In genomic region chr11:11036185-11037161, GRCh38 we compare ENCODE assay signal across 9 cellular contexts.
DNase-seq lines count a peak whose midpoint lies in the region; ATAC-seq, FAIRE-seq and TF ChIP-seq lines count a peak whose summit lies in the region.
"Had no signal": no experiment of that assay in that cellular context is flagged by ENCODE, and none has a peak within 500 bp of the region (broad histone marks: within the 10 kb centered on the region; RNA-seq: fewer than 3 reads in every experiment).

No MANE protein-coding gene starts in this region.

- H3K9ac ChIP-seq in OCI-LY1 (ENCODE audit: low read length) = no peak overlapping the region

- no peak overlapping the region for H3K4me2 ChIP-seq in OCI-LY1 (ENCODE audit: low read length)

- peaks cover 5% of the 10 kb centered on the region for H3K4me1 Mint-ChIP-seq in activated naive CD4-positive, alpha-beta T cell treated with anti-CD3 and anti-CD28 coated beads, Interleukin-2, amount 10 ng/mL, durations not matched to agents 7 days and 5 days
- H3K4me1 Mint-ChIP-seq in stimulated activated memory B cell treated with anti-CD40 and anti-IgM and Interleukin-4, amounts not matched to agents 10 μg/mL and 1 μg/mL and 100 μg/mL, for 72 hours = no peaks in the 10 kb centered on the region

- ATAC-seq in stimulated activated memory B cell treated with anti-CD40 and anti-IgM and Interleukin-4, amounts not matched to agents 10 μg/mL and 1 μg/mL and 100 μg/mL, for 72 hours = peak; percentile 72
- no peak for ATAC-seq in GM18870 (IDR thresholded peaks at IDR 0.05; ENCODE audit: unreplicated experiment)

- no peaks in the 10 kb centered on the region for H3F3A ChIP-seq in OCI-LY1 (ENCODE audit: insufficient read depth, low read length)

- TF ChIP-seq CTCF in OCI-LY1 (IDR thresholded peaks at IDR 0.05; ENCODE audit: low read length) = peak; percentile 70
- TF ChIP-seq CTCF in breast epithelium (IDR thresholded peaks at IDR 0.05) = peak; percentile 26 to 76 (median 63)

- no peak for TF ChIP-seq POLR2A in breast epithelium (IDR thresholded peaks at IDR 0.05)

- H3K27ac Mint-ChIP-seq in activated naive CD4-positive, alpha-beta T cell treated with anti-CD3 and anti-CD28 coated beads, Interleukin-2, amount 10 ng/mL, durations not matched to agents 7 days and 5 days = peak overlapping the region; percentile 63
- no peak overlapping the region for H3K27ac Mint-ChIP-seq in stimulated activated memory B cell treated with anti-CD40 and anti-IgM and Interleukin-4, amounts not matched to agents 10 μg/mL and 1 μg/mL and 100 μg/mL, for 72 hours

- H3K36me3 ChIP-seq in OCI-LY1 (ENCODE audit: insufficient read depth, low read length) = no peaks in the 10 kb centered on the region
- H3K36me3 ChIP-seq in breast epithelium = no peaks in the 10 kb centered on the region

- peak; percentile 43 for DNase-seq in activated naive CD4-positive, alpha-beta T cell treated with anti-CD3 and anti-CD28 coated beads, Interleukin-2, amount 10 ng/mL, durations not matched to agents 7 days and 5 days
- DNase-seq in activated naive CD4-positive, alpha-beta T cell treated with Interleukin-2 at 50 U/mL for 16 hours = no peak
- peak; percentile 72 for DNase-seq in HT-29 (ENCODE audit: low spot score)
- no peak for DNase-seq in breast epithelium (ENCODE audit: low spot score in 2 of 2)

- peaks cover 8% of the 10 kb centered on the region for H3K27me3 Mint-ChIP-seq in activated naive CD4-positive, alpha-beta T cell treated with anti-CD3 and anti-CD28 coated beads, Interleukin-2, amount 10 ng/mL, durations not matched to agents 7 days and 5 days
- peaks cover 36% of the 10 kb centered on the region for H3K27me3 Mint-ChIP-seq in stimulated activated memory B cell treated with anti-CD40 and anti-IgM and Interleukin-4, amounts not matched to agents 10 μg/mL and 1 μg/mL and 100 μg/mL, for 72 hours

- no peaks in the 10 kb centered on the region for H4K20me1 ChIP-seq in OCI-LY1 (ENCODE audit: insufficient read depth, low read length)

- FAIRE-seq in islet of Langerhans (lab: Jason Lieb, UNC) = peak; percentile 81
- FAIRE-seq: endometrium had no signal

- H3K4me1 ChIP-seq in OCI-LY1 (ENCODE audit: insufficient read depth, low read length, severe bottlenecking) (no peaks in the 10 kb centered on the region), breast epithelium (no peaks in the 10 kb centered on the region)

- H3K27ac ChIP-seq in OCI-LY1 (ENCODE audit: low read depth, low read length, poor library complexity, severe bottlenecking) (no peak overlapping the region), breast epithelium (no peak overlapping the region)

- H3K9me2 ChIP-seq in OCI-LY1 (ENCODE audit: low read depth, low read length) = no peaks in the 10 kb centered on the region

- H3K4me3 Mint-ChIP-seq in activated naive CD4-positive, alpha-beta T cell treated with anti-CD3 and anti-CD28 coated beads, Interleukin-2, amount 10 ng/mL, durations not matched to agents 7 days and 5 days = no peak overlapping the region
- no peak overlapping the region for H3K4me3 Mint-ChIP-seq in stimulated activated memory B cell treated with anti-CD40 and anti-IgM and Interleukin-4, amounts not matched to agents 10 μg/mL and 1 μg/mL and 100 μg/mL, for 72 hours

- intact Hi-C loops in breast epithelium (cut with DNase I; ENCODE audit: low total_unique reads) = loop anchor here (5.0 kb wide), 1 partner anchor 751 kb away; no protein-coding TSS in a partner anchor

- no peaks in the 10 kb centered on the region for H3K9me3 ChIP-seq in OCI-LY1 (ENCODE audit: low read length)
- H3K9me3 ChIP-seq in breast epithelium = no peaks in the 10 kb centered on the region

- H3K9me3 Mint-ChIP-seq in activated naive CD4-positive, alpha-beta T cell treated with anti-CD3 and anti-CD28 coated beads, Interleukin-2, amount 10 ng/mL, durations not matched to agents 7 days and 5 days = no peaks in the 10 kb centered on the region
- no peaks in the 10 kb centered on the region for H3K9me3 Mint-ChIP-seq in stimulated activated memory B cell treated with anti-CD40 and anti-IgM and Interleukin-4, amounts not matched to agents 10 μg/mL and 1 μg/mL and 100 μg/mL, for 72 hours

- no peak overlapping the region for H2AFZ ChIP-seq in OCI-LY1 (ENCODE audit: low read length)

- CTCF ChIA-PET in activated naive CD4-positive, alpha-beta T cell treated with anti-CD3 and anti-CD28 coated beads, Interleukin-2, amount 10 ng/mL, durations not matched to agents 7 days and 5 days (lab: Charles Lee) = interaction anchor here (0.6 to 6.0 kb wide), 14 partner anchors 9 to 751 kb away, joined by 3 to 47 read pairs (median 4); no protein-coding TSS in a partner anchor

- H3K4me3 ChIP-seq in OCI-LY1 (ENCODE audit: low read depth, low read length, poor library complexity, severe bottlenecking) = no peak overlapping the region
- no peak overlapping the region for H3K4me3 ChIP-seq in breast epithelium

- no peaks in the 10 kb centered on the region for H3K36me3 Mint-ChIP-seq in activated naive CD4-positive, alpha-beta T cell treated with anti-CD3 and anti-CD28 coated beads, Interleukin-2, amount 10 ng/mL, durations not matched to agents 7 days and 5 days
- H3K36me3 Mint-ChIP-seq in stimulated activated memory B cell treated with anti-CD40 and anti-IgM and Interleukin-4, amounts not matched to agents 10 μg/mL and 1 μg/mL and 100 μg/mL, for 72 hours = no peaks in the 10 kb centered on the region

- H3K79me2 ChIP-seq in OCI-LY1 (ENCODE audit: insufficient read depth, low read length) = no peaks in the 10 kb centered on the region

- H3K27me3 ChIP-seq in OCI-LY1 (ENCODE audit: insufficient read depth, low read length) (no peaks in the 10 kb centered on the region), breast epithelium (no peaks in the 10 kb centered on the region)

Comparison
In these comparisons a context has a peak if more than half of its experiments do, and no peak if none do; other contexts are left out.
1. DNase-seq: peak in activated naive CD4-positive, alpha-beta T cell treated with anti-CD3 and anti-CD28 coated beads, Interleukin-2, amount 10 ng/mL, durations not matched to agents 7 days and 5 days (single experiment) and HT-29 (single experiment); none in activated naive CD4-positive, alpha-beta T cell treated with Interleukin-2 at 50 U/mL for 16 hours (single experiment) and breast epithelium (0 of 2).